Comparison of ENCODE assay signal across 8 cellular contexts in the genomic region with DNA sequence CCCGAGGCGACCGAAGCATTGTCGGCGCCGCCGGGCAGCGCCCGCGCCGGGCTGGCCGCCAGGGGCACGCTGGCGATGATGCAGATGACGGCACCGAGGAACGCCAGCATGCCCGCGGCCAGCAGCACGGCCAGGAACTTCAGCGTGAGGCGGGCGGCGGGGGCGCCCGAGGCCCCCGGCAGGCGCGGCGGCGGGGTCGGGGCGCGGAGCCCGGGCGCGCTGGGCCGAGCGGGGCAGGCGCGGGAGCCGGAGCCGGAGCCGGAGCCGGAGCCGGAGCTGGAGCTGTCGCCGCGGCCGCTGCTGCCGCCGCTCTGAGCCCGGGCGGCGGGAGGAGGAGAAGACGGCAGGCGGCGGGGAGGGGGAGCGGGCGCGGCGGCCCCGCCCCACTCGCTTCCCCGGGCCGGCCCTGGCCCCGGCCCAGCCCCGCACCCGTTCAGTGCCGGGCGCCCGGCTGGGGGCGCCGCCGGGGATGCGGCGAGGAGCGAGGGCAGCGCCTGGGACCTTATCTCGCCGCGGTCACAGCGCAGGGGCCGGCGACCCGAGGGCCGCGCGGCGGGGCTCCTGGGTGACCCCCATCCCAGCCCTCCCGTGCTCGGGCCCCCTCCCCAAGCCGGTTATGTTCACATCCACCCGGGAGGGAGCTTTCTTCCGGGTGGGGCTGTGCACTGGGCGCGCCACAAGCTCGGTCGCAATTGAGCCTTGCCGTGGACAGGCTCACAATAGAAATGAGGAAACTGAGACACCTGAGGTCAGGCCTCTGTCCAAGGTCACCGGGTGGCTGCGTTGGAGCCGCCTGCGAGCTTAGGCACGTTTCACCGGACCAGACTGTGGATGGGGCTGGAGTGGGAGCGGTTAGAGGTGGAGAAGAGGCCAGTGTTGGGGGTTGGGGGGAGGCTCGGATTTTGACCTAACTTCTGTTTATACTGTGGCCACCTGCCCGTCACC. TPM values are rescaled to one million over a fixed set of nuclear protein-coding genes. Genes with fewer than 3 reads are reported as not detected.
DNase-seq lines count a peak whose midpoint lies in the region; ATAC-seq and TF ChIP-seq lines count a peak whose summit lies in the region.

Gene NPTXR (minus strand): TSS at position 313 of the 945 bp plus-strand sequence.

- no peak within 1 kb of the TSS for H3K18ac ChIP-seq in mesendoderm (ENCODE audit: low read length)

- H4K8ac ChIP-seq in mesendoderm (ENCODE audit: low read depth, low read length), result no peak within 1 kb of the TSS

- H2BK120ac ChIP-seq in mesendoderm (ENCODE audit: low read depth, low read length), result no peak within 1 kb of the TSS

- CTCF ChIA-PET in activated CD4-positive, alpha-beta memory T cell treated with anti-CD3 and anti-CD28 coated beads, Interleukin-2, amount 10 ng/mL, durations not matched to agents 7 days and 5 days (lab: Charles Lee), result interaction anchor here (0.8 to 2.2 kb wide), 9 partner anchors 9 to 538 kb away, joined by 3 to 18 read pairs (median 4); no protein-coding TSS in a partner anchor

- no peaks in the 10 kb centered on the region for H3K9me3 Mint-ChIP-seq in activated CD4-positive, alpha-beta memory T cell treated with anti-CD3 and anti-CD28 coated beads, Interleukin-2, amount 10 ng/mL, durations not matched to agents 7 days and 5 days
- H3K9me3 Mint-ChIP-seq in endothelial cell (ENCODE audit: unreplicated experiment), result no peaks in the 10 kb centered on the region

- no peak for ATAC-seq in HG02981 (IDR thresholded peaks at IDR 0.05; ENCODE audit: unreplicated experiment)

- peaks cover 18% of the 10 kb centered on the region for H3K27me3 ChIP-seq in mesendoderm (ENCODE audit: insufficient read depth, low read length, poor library complexity)

- no peak within 1 kb of the TSS for H4K5ac ChIP-seq in mesendoderm (ENCODE audit: low read length)

- H3K23ac ChIP-seq in mesendoderm (ENCODE audit: low read length), result no peak within 1 kb of the TSS

- no peaks in the 10 kb centered on the region for H3K36me3 Mint-ChIP-seq in activated CD4-positive, alpha-beta memory T cell treated with anti-CD3 and anti-CD28 coated beads, Interleukin-2, amount 10 ng/mL, durations not matched to agents 7 days and 5 days (ENCODE audit: low read depth)
- H3K36me3 Mint-ChIP-seq in endothelial cell (ENCODE audit: low read depth, unreplicated experiment), result peaks cover 10% of the 10 kb centered on the region

- POLR2A ChIA-PET in activated CD4-positive, alpha-beta memory T cell treated with anti-CD3 and anti-CD28 coated beads, Interleukin-2, amount 10 ng/mL, durations not matched to agents 7 days and 5 days (lab: Charles Lee), result interaction anchor here (0.8 to 2.1 kb wide), 10 partner anchors 14 to 475 kb away, joined by 3 to 8 read pairs (median 3); partner anchors contain the start of gene SUN2

- no peak within 1 kb of the TSS for H3K27ac ChIP-seq in mesendoderm (ENCODE audit: low read depth, low read length)
- no peak within 1 kb of the TSS for H3K27ac ChIP-seq in substantia nigra (ENCODE audit: low read depth, low read length, poor library complexity, severe bottlenecking)

- no peak within 1 kb of the TSS for H3K4ac ChIP-seq in mesendoderm (ENCODE audit: low read depth, low read length)

- H3K36me3 ChIP-seq in mesendoderm (ENCODE audit: control insufficient read depth, insufficient read depth, low read length), result no peaks in the 10 kb centered on the region

- no peak within 1 kb of the TSS for H2BK15ac ChIP-seq in mesendoderm (replicated peaks; ENCODE audit: low read depth)

- peak within 1 kb of the TSS; percentile 58 for H3K4me3 Mint-ChIP-seq in activated CD4-positive, alpha-beta memory T cell treated with anti-CD3 and anti-CD28 coated beads, Interleukin-2, amount 10 ng/mL, durations not matched to agents 7 days and 5 days
- peak within 1 kb of the TSS; percentile 87 for H3K4me3 Mint-ChIP-seq in endothelial cell (ENCODE audit: unreplicated experiment)

- H3K79me2 ChIP-seq in mesendoderm (ENCODE audit: control insufficient read depth, insufficient read depth, low read length), result no peaks in the 10 kb centered on the region

- H3K56ac ChIP-seq in mesendoderm (ENCODE audit: low read length), result peak within 1 kb of the TSS; percentile 64

- H3K27me3 Mint-ChIP-seq in activated CD4-positive, alpha-beta memory T cell treated with anti-CD3 and anti-CD28 coated beads, Interleukin-2, amount 10 ng/mL, durations not matched to agents 7 days and 5 days, result peaks cover 55% of the 10 kb centered on the region
- H3K27me3 Mint-ChIP-seq in endothelial cell (ENCODE audit: unreplicated experiment), result peaks cover 36% of the 10 kb centered on the region

- DNase-seq in EH (ENCODE audit: low read depth) (peak; percentile 56), NCI-H1930 (lab: John Stamatoyannopoulos, UW) (peak; percentile 49 to 55), endothelial cell (ENCODE audit: low spot score) (peak; percentile 50), mesendoderm (peak; percentile 61), substantia nigra (lab: John Stamatoyannopoulos, UW) (peak in 37 of 49 donors; percentile 23 to 87 (median 56))
- DNase-seq in activated CD4-positive, alpha-beta memory T cell treated with anti-CD3 and anti-CD28 coated beads, Interleukin-2, amount 10 ng/mL, durations not matched to agents 7 days and 5 days, result peak; percentile 33
- DNase-seq in NK-92 treated with Interleukin-12 subunit alpha and Interleukin-12 subunit beta, amount 100 ng/mL, for 24 hours (lab: John Stamatoyannopoulos, UW), result no peak

- peak within 1 kb of the TSS; percentile 40 for H3K9ac ChIP-seq in mesendoderm (ENCODE audit: low read length)

- no peak for TF ChIP-seq CTCF in endothelial cell (IDR thresholded peaks at IDR 0.05; ENCODE audit: unreplicated experiment)

- no peak within 1 kb of the TSS for H3K4me3 ChIP-seq in mesendoderm (ENCODE audit: low read length)

- no peak within 1 kb of the TSS for H2AK5ac ChIP-seq in mesendoderm (ENCODE audit: low read length)

- no peaks in the 10 kb centered on the region for H3K79me1 ChIP-seq in mesendoderm (ENCODE audit: low read length)

- no CpG with 5 or more reads among the region's 109 CpGs for WGBS in mesendoderm (ENCODE audit: extremely low coverage, insufficient coverage, low lambda C conversion rate)

- H3K4me1 ChIP-seq in mesendoderm (ENCODE audit: control insufficient read depth, low read depth, low read length), result no peaks in the 10 kb centered on the region

- peak within 1 kb of the TSS; percentile 57 for H3K4me2 ChIP-seq in mesendoderm (ENCODE audit: low read length)

- H2BK5ac ChIP-seq in mesendoderm (ENCODE audit: low read length), result no peak within 1 kb of the TSS

- H3K4me1 Mint-ChIP-seq in activated CD4-positive, alpha-beta memory T cell treated with anti-CD3 and anti-CD28 coated beads, Interleukin-2, amount 10 ng/mL, durations not matched to agents 7 days and 5 days, result peaks cover 14% of the 10 kb centered on the region
- peaks cover 2% of the 10 kb centered on the region for H3K4me1 Mint-ChIP-seq in endothelial cell (ENCODE audit: unreplicated experiment)

- no peak within 1 kb of the TSS for H3K27ac Mint-ChIP-seq in activated CD4-positive, alpha-beta memory T cell treated with anti-CD3 and anti-CD28 coated beads, Interleukin-2, amount 10 ng/mL, durations not matched to agents 7 days and 5 days
- peak within 1 kb of the TSS; percentile 52 for H3K27ac Mint-ChIP-seq in endothelial cell (ENCODE audit: unreplicated experiment)

RNA-seq across cellular contexts. Expression of gene NPTXR, which starts in this region (rescaled TPM):
- total RNA-seq in activated CD4-positive, alpha-beta memory T cell treated with anti-CD3 and anti-CD28 coated beads, Interleukin-2, amount 10 ng/mL, durations not matched to agents 7 days and 5 days, result 1 to 10 TPM in 1 of 2 experiments, under 1 TPM in 1; 0.91 to 1.3 TPM
- total RNA-seq in endothelial cell (ENCODE audit: unreplicated experiment), result 0.62 TPM
- 0.59 TPM for polyA plus RNA-seq in mesendoderm (2013, experiment 1 of 2)
- polyA plus RNA-seq in mesendoderm (2013, experiment 2 of 2), result 0.64 TPM

Comparison
In these comparisons a context has a peak if more than half of its experiments do, and no peak if none do; other contexts are left out.
1. Peak in DNase-seq in endothelial cell; RNA of the gene not detected or under 1 TPM.